ENCODE assay signal across 1 cellular context in genomic region chr12:12364787-12365441, GRCh38.
TF ChIP-seq lines count a peak whose summit lies in the region.

No MANE protein-coding gene starts in this region.

TF ChIP-seq in IMR-90, 13 proteins besides CTCF, POLR2A, EP300 and RAD21:
- TF ChIP-seq MAZ (IDR thresholded peaks at IDR 0.05; ENCODE audit: borderline replicate concordance, low read depth, low read length) (no peak), CEBPB (IDR thresholded peaks at IDR 0.05; ENCODE audit: low read depth, low read length) (no peak), SMC3 (IDR thresholded peaks at IDR 0.05; ENCODE audit: low read depth, low read length) (no peak), RCOR1 (IDR thresholded peaks at IDR 0.05; ENCODE audit: insufficient replicate concordance, low read length) (no peak), BHLHE40 (IDR thresholded peaks at IDR 0.05; ENCODE audit: low read depth, low read length) (no peak), MXI1 (IDR thresholded peaks at IDR 0.05; ENCODE audit: borderline replicate concordance, low read depth, low read length) (no peak), USF2 (IDR thresholded peaks at IDR 0.05; ENCODE audit: low read depth, low read length) (no peak), RFX5 (IDR thresholded peaks at IDR 0.05; ENCODE audit: low read depth, low read length) (no peak), ELK1 (IDR thresholded peaks at IDR 0.05; ENCODE audit: borderline replicate concordance, low read depth, low read length) (no peak)
